In genomic region chr1:145964328-145965118, GRCh38 we compare ENCODE assay signal across 1 cellular context.
TF ChIP-seq lines count a peak whose summit lies in the region.

ANKRD34A (minus strand) TSS chr1:145964575; CDS start chr1:145961759, 2,816 bp downstream.
POLR3GL (plus strand) TSS chr1:145964690; CDS start chr1:145974866, 10,176 bp downstream.

TF ChIP-seq in K562, 482 proteins besides CTCF, POLR2A, EP300 and RAD21 (continued from another document and continues in another):
- no peak for TF ChIP-seq SAFB (IDR thresholded peaks at IDR 0.05; ENCODE audit: borderline replicate concordance, low read depth, low read length)
- TF ChIP-seq NBN (IDR thresholded peaks at IDR 0.05; ENCODE audit: low read depth), result peak; percentile 48; the same call in 1 of the 2 replicates
- TF ChIP-seq IRF2 (CRISPR knock-in tag; IDR thresholded peaks at IDR 0.05), result no peak
- TF ChIP-seq HMGXB4 (CRISPR knock-in tag; IDR thresholded peaks at IDR 0.05), result no peak
- TF ChIP-seq CHD7 (IDR thresholded peaks at IDR 0.05; ENCODE audit: low read depth, low read length), result no peak
- no peak for TF ChIP-seq SIX5 (IDR thresholded peaks at IDR 0.05; ENCODE audit: borderline replicate concordance in 1 of 2, insufficient read depth in 1 of 2, low read depth in 1 of 2, low read length in 2 of 2)
- no peak for TF ChIP-seq RAD51 (IDR thresholded peaks at IDR 0.05; ENCODE audit: borderline replicate concordance, low read depth)
- TF ChIP-seq ZNF518B (CRISPR knock-in tag; IDR thresholded peaks at IDR 0.05), result no peak
- no peak for TF ChIP-seq KHSRP (IDR thresholded peaks at IDR 0.05)
- TF ChIP-seq DMBX1 (CRISPR knock-in tag; IDR thresholded peaks at IDR 0.05; ENCODE audit: borderline replicate concordance), result no peak
- no peak for TF ChIP-seq TCFL5 (CRISPR knock-in tag; conservative IDR thresholded peaks at IDR 0.05)
- peak; percentile 97 for TF ChIP-seq ETV5 (CRISPR knock-in tag; IDR thresholded peaks at IDR 0.05; ENCODE audit: low read depth)
- no peak for TF ChIP-seq ZBTB33 (CRISPR knock-in tag; IDR thresholded peaks at IDR 0.05)
- no peak for TF ChIP-seq ZNF507 (tag; conservative IDR thresholded peaks at IDR 0.05)
- no peak for TF ChIP-seq MXD1 (CRISPR knock-in tag; IDR thresholded peaks at IDR 0.05; ENCODE audit: borderline replicate concordance, poor library complexity, severe bottlenecking)
- no peak for TF ChIP-seq ZNF316 (IDR thresholded peaks at IDR 0.05)
- TF ChIP-seq ZBTB9 (CRISPR knock-in tag; IDR thresholded peaks at IDR 0.05), result no peak
- TF ChIP-seq ZNF707 (CRISPR knock-in tag; conservative IDR thresholded peaks at IDR 0.05), result no peak
- TF ChIP-seq ZNF561 (CRISPR knock-in tag; conservative IDR thresholded peaks at IDR 0.05), result no peak
- no peak for TF ChIP-seq SRSF9 (IDR thresholded peaks at IDR 0.05; ENCODE audit: borderline replicate concordance, low read depth, low read length)
- no peak for TF ChIP-seq ZKSCAN1 (IDR thresholded peaks at IDR 0.05; ENCODE audit: low read depth, low read length)
- TF ChIP-seq ERF (CRISPR knock-in tag; IDR thresholded peaks at IDR 0.05), result no peak
- TF ChIP-seq SIRT6 (IDR thresholded peaks at IDR 0.05; ENCODE audit: low read depth, low read length), result no peak
- no peak for TF ChIP-seq ZNF584 (CRISPR knock-in tag; IDR thresholded peaks at IDR 0.05; ENCODE audit: low read depth)
- TF ChIP-seq ZZZ3 (IDR thresholded peaks at IDR 0.05), result no peak
- TF ChIP-seq KAT2B (IDR thresholded peaks at IDR 0.05; ENCODE audit: low read depth, low read length), result no peak
- no peak for TF ChIP-seq RNF219 (CRISPR knock-in tag; IDR thresholded peaks at IDR 0.05)
- peak in 1 of 2 experiments; percentile 56 for TF ChIP-seq E2F6 (IDR thresholded peaks at IDR 0.05; ENCODE audit: borderline replicate concordance in 1 of 2, extremely low read depth in 1 of 2, insufficient read depth in 1 of 2, insufficient read length in 1 of 2, low read depth in 1 of 2, low read length in 1 of 2, poor library complexity in 1 of 2, severe bottlenecking in 1 of 2)
- TF ChIP-seq ARID2 (IDR thresholded peaks at IDR 0.05), result no peak
- TF ChIP-seq ESRRA (IDR thresholded peaks at IDR 0.05; ENCODE audit: borderline replicate concordance, low read depth), result no peak
